ENCODE assay signal across 16 cellular contexts in genomic region chr5:135219868-135220267, GRCh38.
A peak's percentile ranks its signal among the peaks of the same experiment; 100 is the strongest.
DNase-seq lines count a peak whose midpoint lies in the region; ATAC-seq, FAIRE-seq and TF ChIP-seq lines count a peak whose summit lies in the region.
"Had no signal": no experiment of that assay in that cellular context is flagged by ENCODE, and none has a peak within 500 bp of the region (broad histone marks: within the 10 kb centered on the region; RNA-seq: fewer than 3 reads in every experiment).

No MANE protein-coding gene starts in this region.

- no peak for TF ChIP-seq POLR2A in suprapubic skin (IDR thresholded peaks at IDR 0.05)

- H3K9me3 ChIP-seq in WERI-Rb-1 (ENCODE audit: severe bottlenecking): no peaks in the 10 kb centered on the region
- no peaks in the 10 kb centered on the region for H3K9me3 ChIP-seq in suprapubic skin
- H3K9me3 ChIP-seq: SJCRH30 had no signal

- no peaks in the 10 kb centered on the region for H3K27me3 ChIP-seq in WERI-Rb-1 (ENCODE audit: insufficient read depth, low read depth, severe bottlenecking)
- H3K27me3 ChIP-seq in suprapubic skin: no peaks in the 10 kb centered on the region
- H3K27me3 ChIP-seq: SJCRH30 had no signal

- no peak for ATAC-seq in activated CD8-positive, alpha-beta memory T cell treated with anti-CD3 and anti-CD28 coated beads, Interleukin-2, amount 10 ng/mL, durations not matched to agents 7 days and 5 days
- ATAC-seq in left lobe of liver: no peak

- FAIRE-seq in D721Med (lab: Jason Lieb, UNC): no peak
- FAIRE-seq: A204.1 had no signal

- H3K27ac ChIP-seq in WERI-Rb-1 (no peak overlapping the region), suprapubic skin (no peak overlapping the region)
- H3K27ac ChIP-seq: SJCRH30 had no signal

- WGBS in suprapubic skin: 71% methylated on average over 3 of the region's 3 CpGs

- CTCF ChIA-PET in activated CD8-positive, alpha-beta memory T cell treated with anti-CD3 and anti-CD28 coated beads, Interleukin-2, amount 10 ng/mL, durations not matched to agents 7 days and 5 days (lab: Charles Lee): interaction anchor here (0.7 to 1.7 kb wide), 2 partner anchors 29 to 1337 kb away, joined by 3 to 5 read pairs; no protein-coding TSS in a partner anchor

- H3K4me3 ChIP-seq in WERI-Rb-1 (ENCODE audit: low read depth, low read length) (no peak overlapping the region), suprapubic skin (no peak overlapping the region)
- H3K4me3 ChIP-seq: SJCRH30 had no signal

- TF ChIP-seq CTCF in WERI-Rb-1 (IDR thresholded peaks at IDR 0.05; ENCODE audit: low read depth, low read length) (no peak), suprapubic skin (IDR thresholded peaks at IDR 0.05) (no peak), D721Med (IDR thresholded peaks at IDR 0.05; ENCODE audit: insufficient read depth, missing control alignments) (no peak)

- H3K9me3 Mint-ChIP-seq in activated CD8-positive, alpha-beta memory T cell treated with anti-CD3 and anti-CD28 coated beads, Interleukin-2, amount 10 ng/mL, durations not matched to agents 7 days and 5 days (ENCODE audit: low read depth): no peaks in the 10 kb centered on the region
- H3K9me3 Mint-ChIP-seq: CD4-positive, CD25-positive, alpha-beta regulatory T cell had no signal

- no peak overlapping the region for H3K4me3 Mint-ChIP-seq in activated CD8-positive, alpha-beta memory T cell treated with anti-CD3 and anti-CD28 coated beads, Interleukin-2, amount 10 ng/mL, durations not matched to agents 7 days and 5 days
- H3K4me3 Mint-ChIP-seq: CD4-positive, CD25-positive, alpha-beta regulatory T cell had no signal

- H3K4me1 ChIP-seq in suprapubic skin: peaks cover 14% of the 10 kb centered on the region

- H3K36me3 ChIP-seq in WERI-Rb-1: no peaks in the 10 kb centered on the region
- no peaks in the 10 kb centered on the region for H3K36me3 ChIP-seq in suprapubic skin
- H3K36me3 ChIP-seq: SJCRH30 had no signal

- no peak overlapping the region for H3K27ac Mint-ChIP-seq in activated CD8-positive, alpha-beta memory T cell treated with anti-CD3 and anti-CD28 coated beads, Interleukin-2, amount 10 ng/mL, durations not matched to agents 7 days and 5 days
- H3K27ac Mint-ChIP-seq: CD4-positive, CD25-positive, alpha-beta regulatory T cell had no signal

- peak; percentile 27 for DNase-seq in activated CD8-positive, alpha-beta memory T cell treated with anti-CD3 and anti-CD28 coated beads, Interleukin-2, amount 10 ng/mL, durations not matched to agents 7 days and 5 days
- no peak for DNase-seq in activated CD8-positive, alpha-beta memory T cell treated with anti-CD3 and anti-CD28 coated beads, Interleukin-2, amount 50 U/mL, for 48 hours
- DNase-seq in WERI-Rb-1 (peak; percentile 6), left lobe of liver (ENCODE audit: low spot score) (peak; percentile 33), suprapubic skin (ENCODE audit: low spot score in 2 of 2) (peak; percentile 32 to 71), NCI-H446 (lab: John Stamatoyannopoulos, UW) (no peak), D721Med (ENCODE audit: insufficient read length, low spot score) (no peak)
- no peak for DNase-seq in activated CD4-positive, alpha-beta T cell treated with anti-CD3 and anti-CD28 coated beads, Interleukin-2, amount 50 U/mL, for 48 hours
- DNase-seq: CD4-positive, CD25-positive, alpha-beta regulatory T cell; Kasumi-1; NCI-H1105 treated with DMSO at 0.1 percent for 48 hours; NCI-H187; NCI-H2171; NCI-H510A had no signal

- no peaks in the 10 kb centered on the region for H3K4me1 Mint-ChIP-seq in activated CD8-positive, alpha-beta memory T cell treated with anti-CD3 and anti-CD28 coated beads, Interleukin-2, amount 10 ng/mL, durations not matched to agents 7 days and 5 days
- H3K4me1 Mint-ChIP-seq: CD4-positive, CD25-positive, alpha-beta regulatory T cell had no signal

- peaks cover 21% of the 10 kb centered on the region for H3K27me3 Mint-ChIP-seq in activated CD8-positive, alpha-beta memory T cell treated with anti-CD3 and anti-CD28 coated beads, Interleukin-2, amount 10 ng/mL, durations not matched to agents 7 days and 5 days

- no peak for TF ChIP-seq EP300 in suprapubic skin (IDR thresholded peaks at IDR 0.05)

- no peaks in the 10 kb centered on the region for H3K36me3 Mint-ChIP-seq in activated CD8-positive, alpha-beta memory T cell treated with anti-CD3 and anti-CD28 coated beads, Interleukin-2, amount 10 ng/mL, durations not matched to agents 7 days and 5 days
- H3K36me3 Mint-ChIP-seq: CD4-positive, CD25-positive, alpha-beta regulatory T cell had no signal

Comparison
In these comparisons a context has a peak if more than half of its experiments do, and no peak if none do; other contexts are left out.
1. DNase-seq: peak in activated CD8-positive, alpha-beta memory T cell treated with anti-CD3 and anti-CD28 coated beads, Interleukin-2, amount 10 ng/mL, durations not matched to agents 7 days and 5 days (single experiment), WERI-Rb-1 (single experiment), left lobe of liver (single experiment) and suprapubic skin (2 of 2); none in activated CD8-positive, alpha-beta memory T cell treated with anti-CD3 and anti-CD28 coated beads, Interleukin-2, amount 50 U/mL, for 48 hours (single experiment), NCI-H446 (0 of 2), activated CD4-positive, alpha-beta T cell treated with anti-CD3 and anti-CD28 coated beads, Interleukin-2, amount 50 U/mL, for 48 hours (0 of 2) and D721Med (single experiment).